In genomic region chr2:174690026-174690425, GRCh38 we compare ENCODE assay signal across 35 cellular contexts.
"Had no signal": no experiment of that assay in that cellular context is flagged by ENCODE, and none has a peak within 500 bp of the region (broad histone marks: within the 10 kb centered on the region; RNA-seq: fewer than 3 reads in every experiment).

No MANE protein-coding gene starts in this region.

- H3K9ac ChIP-seq: KMS-11 had no signal

- H3K27me3 ChIP-seq: MG63 had no signal

- H3K9me3 ChIP-seq: MG63 had no signal

- DNase-seq: Karpas-422, Kasumi-1, KG1, MG63, MM.1S, MV-4-11, NCI-H1048, NCI-H1092, NCI-H1092 treated with DMSO at 0.1 percent for 48 hours, NCI-H1105, NCI-H1105 treated with DMSO at 0.1 percent for 48 hours, NCI-H1417, NCI-H1417 treated with DMSO at 0.1 percent for 48 hours, NCI-H1436, NCI-H1436 treated with DMSO at 0.1 percent for 48 hours, NCI-H146, NCI-H1694, NCI-H1694 treated with DMSO at 0.1 percent for 48 hours, NCI-H187, NCI-H187 treated with DMSO at 0.1 percent for 48 hours, NCI-H1930, NCI-H2029, NCI-H2029 treated with DMSO at 0.1 percent for 48 hours, NCI-H2081, NCI-H2081 treated with DMSO at 0.1 percent for 48 hours, NCI-H2107, NCI-H2171, NCI-H2171 treated with DMSO at 0.1 percent for 48 hours, NCI-H2227 treated with DMSO at 0.1 percent for 48 hours, NCI-H226, NCI-H345, NCI-H446, NCI-H446 treated with DMSO at 0.1 percent for 48 hours, NCI-H510A had no signal

- H3K4me3 ChIP-seq: MG63 had no signal

- H3K36me3 ChIP-seq: MG63 had no signal

- H3K27ac ChIP-seq: KMS-11 had no signal

- H3K4me2 ChIP-seq: KMS-11 had no signal
